ENCODE assay signal across 7 cellular contexts in genomic region chr4:183444953-183445543, GRCh38. TPM values are rescaled to one million over a fixed set of nuclear protein-coding genes. Genes with fewer than 3 reads are reported as not detected.
A peak's percentile ranks its signal among the peaks of the same experiment; 100 is the strongest.
DNase-seq lines count a peak whose midpoint lies in the region; ATAC-seq and TF ChIP-seq lines count a peak whose summit lies in the region.

No MANE protein-coding gene starts in this region.

- peak; percentile 19 for ATAC-seq in GM19452 (IDR thresholded peaks at IDR 0.05; ENCODE audit: unreplicated experiment)
- peak; percentile 25 for ATAC-seq in HG03571 (IDR thresholded peaks at IDR 0.05; ENCODE audit: unreplicated experiment)

- POLR2A ChIA-PET in activated CD4-positive, alpha-beta memory T cell treated with anti-CD3 and anti-CD28 coated beads, Interleukin-2, amount 10 ng/mL, durations not matched to agents 7 days and 5 days (lab: Charles Lee): interaction anchor here (0.7 to 4.6 kb wide), 16 partner anchors 8 to 1289 kb away, joined by 3 to 96 read pairs (median 8); partner anchors contain the start of genes CENPU, ING2, IRF2 and RWDD4

- H3K27ac ChIP-seq in parathyroid adenoma: peak overlapping the region; percentile 95

- H3K79me2 ChIP-seq in parathyroid adenoma: no peaks in the 10 kb centered on the region

- H3K4me1 ChIP-seq in parathyroid adenoma: peaks cover 6% of the 10 kb centered on the region

- peak overlapping the region; percentile 78 for H3K4me3 ChIP-seq in parathyroid adenoma (ENCODE audit: low read depth, low read length)

- no peaks in the 10 kb centered on the region for H3K9me3 Mint-ChIP-seq in activated CD4-positive, alpha-beta memory T cell treated with anti-CD3 and anti-CD28 coated beads, Interleukin-2, amount 10 ng/mL, durations not matched to agents 7 days and 5 days
- H3K9me3 Mint-ChIP-seq in glutamatergic neuron (ENCODE audit: unreplicated experiment): peaks cover 9% of the 10 kb centered on the region

- H2AFZ ChIP-seq in parathyroid adenoma: peak overlapping the region; percentile 65

- H3K4me3 Mint-ChIP-seq in activated CD4-positive, alpha-beta memory T cell treated with anti-CD3 and anti-CD28 coated beads, Interleukin-2, amount 10 ng/mL, durations not matched to agents 7 days and 5 days: peak overlapping the region; percentile 98
- H3K4me3 Mint-ChIP-seq in glutamatergic neuron (ENCODE audit: unreplicated experiment): peak overlapping the region; percentile 97

- peaks cover 49% of the 10 kb centered on the region for H3K4me1 Mint-ChIP-seq in activated CD4-positive, alpha-beta memory T cell treated with anti-CD3 and anti-CD28 coated beads, Interleukin-2, amount 10 ng/mL, durations not matched to agents 7 days and 5 days
- peaks cover 7% of the 10 kb centered on the region for H3K4me1 Mint-ChIP-seq in glutamatergic neuron (ENCODE audit: low read depth, unreplicated experiment)

- no peaks in the 10 kb centered on the region for H3K27me3 ChIP-seq in parathyroid adenoma (ENCODE audit: control insufficient read depth, insufficient read depth, low read length)

- DNase-seq in ELR (ENCODE audit: low read depth) (peak; percentile 38), glutamatergic neuron (peak; percentile 52)
- DNase-seq in activated CD4-positive, alpha-beta memory T cell treated with anti-CD3 and anti-CD28 coated beads, Interleukin-2, amount 10 ng/mL, durations not matched to agents 7 days and 5 days: peak; percentile 63
- no peak for DNase-seq in stimulated activated naive CD4-positive, alpha-beta T cell treated with Interleukin-2 at 50 U/mL for 16 hours (lab: John Stamatoyannopoulos, UW)

- H3K36me3 Mint-ChIP-seq in activated CD4-positive, alpha-beta memory T cell treated with anti-CD3 and anti-CD28 coated beads, Interleukin-2, amount 10 ng/mL, durations not matched to agents 7 days and 5 days (ENCODE audit: low read depth): peaks cover 53% of the 10 kb centered on the region
- H3K36me3 Mint-ChIP-seq in glutamatergic neuron (ENCODE audit: unreplicated experiment): no peaks in the 10 kb centered on the region

- H3K27me3 Mint-ChIP-seq in activated CD4-positive, alpha-beta memory T cell treated with anti-CD3 and anti-CD28 coated beads, Interleukin-2, amount 10 ng/mL, durations not matched to agents 7 days and 5 days: no peaks in the 10 kb centered on the region
- peaks cover 7% of the 10 kb centered on the region for H3K27me3 Mint-ChIP-seq in glutamatergic neuron (ENCODE audit: unreplicated experiment)

- H3K4me2 ChIP-seq in parathyroid adenoma (ENCODE audit: low read length): peak overlapping the region; percentile 63

- peak overlapping the region; percentile 97 for H3K9ac ChIP-seq in parathyroid adenoma

- H3K36me3 ChIP-seq in parathyroid adenoma (ENCODE audit: control insufficient read depth, insufficient read depth, low read length): no peaks in the 10 kb centered on the region

- peak overlapping the region; percentile 99 for H3K27ac Mint-ChIP-seq in activated CD4-positive, alpha-beta memory T cell treated with anti-CD3 and anti-CD28 coated beads, Interleukin-2, amount 10 ng/mL, durations not matched to agents 7 days and 5 days
- peak overlapping the region; percentile 96 for H3K27ac Mint-ChIP-seq in glutamatergic neuron (ENCODE audit: unreplicated experiment)

- CTCF ChIA-PET in activated CD4-positive, alpha-beta memory T cell treated with anti-CD3 and anti-CD28 coated beads, Interleukin-2, amount 10 ng/mL, durations not matched to agents 7 days and 5 days (lab: Charles Lee): interaction anchor here (0.6 to 3.3 kb wide), 5 partner anchors 14 to 74 kb away, joined by 3 to 12 read pairs (median 5); no protein-coding TSS in a partner anchor

- TF ChIP-seq CTCF in glutamatergic neuron (IDR thresholded peaks at IDR 0.05; ENCODE audit: partially characterized antibody, unreplicated experiment) (no peak), parathyroid adenoma (IDR thresholded peaks at IDR 0.05) (no peak)

- no peaks in the 10 kb centered on the region for H3K9me3 ChIP-seq in parathyroid adenoma (ENCODE audit: control insufficient read depth, low read length)

RNA-seq across cellular contexts. Expression of gene CDKN2AIP, which starts 0.6 kb away (rescaled TPM):
- 10 to 100 TPM; 30.5 to 30.9 TPM for total RNA-seq in activated CD4-positive, alpha-beta memory T cell treated with anti-CD3 and anti-CD28 coated beads, Interleukin-2, amount 10 ng/mL, durations not matched to agents 7 days and 5 days
- total RNA-seq in glutamatergic neuron (ENCODE audit: unreplicated experiment): 15.9 TPM

RNA-seq across cellular contexts. Expression of gene ING2, which starts 59.8 kb away (rescaled TPM):
- total RNA-seq in activated CD4-positive, alpha-beta memory T cell treated with anti-CD3 and anti-CD28 coated beads, Interleukin-2, amount 10 ng/mL, durations not matched to agents 7 days and 5 days: 10 to 100 TPM; 12.8 to 13.3 TPM
- 4.8 TPM for total RNA-seq in glutamatergic neuron (ENCODE audit: unreplicated experiment)
